12 cellular contexts compared by ENCODE assay signal in genomic region chr4:145731026-145731425, GRCh38. TPM values are rescaled to one million over a fixed set of nuclear protein-coding genes. Genes with fewer than 3 reads are reported as not detected.
DNase-seq lines count a peak whose midpoint lies in the region; ATAC-seq, FAIRE-seq and TF ChIP-seq lines count a peak whose summit lies in the region.
"Had no signal": no experiment of that assay in that cellular context is flagged by ENCODE, and none has a peak within 500 bp of the region (broad histone marks: within the 10 kb centered on the region; RNA-seq: fewer than 3 reads in every experiment).

No MANE protein-coding gene starts in this region.

- no peak overlapping the region for H3K14ac ChIP-seq in mesenchymal stem cell (ENCODE audit: low read length in 2 of 2)

- H3K4me3 Mint-ChIP-seq in CD4-positive, alpha-beta T cell = peak overlapping the region; percentile 74
- H3K4me3 Mint-ChIP-seq in astrocyte (ENCODE audit: unreplicated experiment) = no peak overlapping the region
- H3K4me3 Mint-ChIP-seq in stimulated activated naive B cell treated with anti-CD40 and anti-IgM and Interleukin-4, amounts not matched to agents 10 μg/mL and 1 μg/mL and 100 μg/mL, for 72 hours = no peak overlapping the region

- no peak overlapping the region for H3K27ac Mint-ChIP-seq in CD4-positive, alpha-beta T cell
- H3K27ac Mint-ChIP-seq in astrocyte (ENCODE audit: unreplicated experiment) = peak overlapping the region; percentile 63
- no peak overlapping the region for H3K27ac Mint-ChIP-seq in stimulated activated naive B cell treated with anti-CD40 and anti-IgM and Interleukin-4, amounts not matched to agents 10 μg/mL and 1 μg/mL and 100 μg/mL, for 72 hours

- 59% methylated on average over 1 of the region's 1 CpG for WGBS in mesenchymal stem cell

- CTCF ChIA-PET in CD4-positive, alpha-beta T cell (lab: Charles Lee) = no interaction called here

- TF ChIP-seq CTCF in CD4-positive, alpha-beta T cell (IDR thresholded peaks at IDR 0.05) = no peak
- TF ChIP-seq CTCF in astrocyte (IDR thresholded peaks at IDR 0.05; ENCODE audit: insufficient read depth, low read depth, low read length) = no peak

- no peaks in the 10 kb centered on the region for H3K27me3 Mint-ChIP-seq in CD4-positive, alpha-beta T cell
- no peaks in the 10 kb centered on the region for H3K27me3 Mint-ChIP-seq in astrocyte (ENCODE audit: low read depth, unreplicated experiment)
- H3K27me3 Mint-ChIP-seq in stimulated activated naive B cell treated with anti-CD40 and anti-IgM and Interleukin-4, amounts not matched to agents 10 μg/mL and 1 μg/mL and 100 μg/mL, for 72 hours = peaks cover 11 to 19% of the 10 kb centered on the region in 2 donors

- no peak overlapping the region for H3K4me3 ChIP-seq in astrocyte (ENCODE audit: insufficient read depth, low read depth, low read length)
- H3K4me3 ChIP-seq in mesenchymal stem cell (ENCODE audit: insufficient read depth in 1 of 2, low read depth in 1 of 2, low read length in 2 of 2) = no peak overlapping the region

- intact Hi-C loops in CD4-positive, alpha-beta T cell (cut with DNase I, micrococcal nuclease) = loop anchor here in 1 of 2 experiments (5.0 kb wide), 4 partner anchors 206 to 634 kb away; partner anchors contain the start of genes ABCE1, ANAPC10, OTUD4 and ZNF827
- intact Hi-C loops in cardiac septum (cut with DNase I) = loop anchor here (5.0 kb wide), 1 partner anchor 156 kb away; no protein-coding TSS in a partner anchor

- no peak for DNase-seq in CD4-positive, alpha-beta T cell
- DNase-seq in NCI-H1092 treated with DMSO at 0.1 percent for 48 hours (lab: John Stamatoyannopoulos, UW) (peak; percentile 89), astrocyte (ENCODE audit: low read depth) (peak; percentile 57), mesenchymal stem cell (peak; percentile 60), cardiac septum (ENCODE audit: low spot score) (no peak)
- no peak for DNase-seq in stimulated activated naive B cell treated with anti-CD40 and anti-IgM and Interleukin-4, amounts not matched to agents 10 μg/mL and 1 μg/mL and 100 μg/mL, for 72 hours
- DNase-seq: activated CD4-positive, alpha-beta T cell treated with anti-CD3 and anti-CD28 coated beads, Interleukin-2, amount 50 U/mL, for 48 hours; stimulated activated CD4-positive, alpha-beta T cell treated with anti-CD3 and anti-CD28 coated beads, Interleukin-4, amount 100 ng/mL, for 24 hours had no signal

- no peaks in the 10 kb centered on the region for H3K9me3 ChIP-seq in CD4-positive, alpha-beta T cell (ENCODE audit: control insufficient read depth, low read length)
- H3K9me3 ChIP-seq in astrocyte (ENCODE audit: insufficient read depth, low read depth, low read length) (no peaks in the 10 kb centered on the region), mesenchymal stem cell (ENCODE audit: control insufficient read depth, low read length) (no peaks in the 10 kb centered on the region)

- H3K36me3 ChIP-seq in astrocyte (ENCODE audit: insufficient read depth, low read length) (no peaks in the 10 kb centered on the region), mesenchymal stem cell (ENCODE audit: control insufficient read depth in 1 of 2, insufficient read depth in 2 of 2, low read depth in 1 of 2, low read length in 2 of 2) (no peaks in the 10 kb centered on the region)

- no peak overlapping the region for H3K4me2 ChIP-seq in astrocyte (ENCODE audit: low read length)
- peak overlapping the region; percentile 61 for H3K4me2 ChIP-seq in mesenchymal stem cell (ENCODE audit: low read length, poor library complexity, severe bottlenecking)

- no peak overlapping the region for H4K91ac ChIP-seq in mesenchymal stem cell (ENCODE audit: low read length)

- no peaks in the 10 kb centered on the region for H3K9me3 Mint-ChIP-seq in CD4-positive, alpha-beta T cell
- H3K9me3 Mint-ChIP-seq in astrocyte (ENCODE audit: unreplicated experiment) = no peaks in the 10 kb centered on the region
- H3K9me3 Mint-ChIP-seq in stimulated activated naive B cell treated with anti-CD40 and anti-IgM and Interleukin-4, amounts not matched to agents 10 μg/mL and 1 μg/mL and 100 μg/mL, for 72 hours = no peaks in the 10 kb centered on the region

- no peaks in the 10 kb centered on the region for H3K79me1 ChIP-seq in mesenchymal stem cell (replicated peaks; ENCODE audit: low read length, poor library complexity, severe bottlenecking)

- H2AFZ ChIP-seq in astrocyte (ENCODE audit: low read depth, low read length) (no peak overlapping the region), mesenchymal stem cell (ENCODE audit: low read depth, low read length) (no peak overlapping the region)

- H3K79me2 ChIP-seq in astrocyte (ENCODE audit: insufficient read depth, low read length) = no peaks in the 10 kb centered on the region

- H2BK12ac ChIP-seq in mesenchymal stem cell (ENCODE audit: low read length in 2 of 2) = no peak overlapping the region

- POLR2A ChIA-PET in CD4-positive, alpha-beta T cell (lab: Charles Lee) = no interaction called here

- peak overlapping the region in 1 of 2 experiments; percentile 62 for H3K18ac ChIP-seq in mesenchymal stem cell (ENCODE audit: low read depth in 1 of 2, low read length in 2 of 2)

- no peak overlapping the region for H3K23ac ChIP-seq in mesenchymal stem cell (ENCODE audit: low read length in 2 of 2)

- H2BK120ac ChIP-seq in mesenchymal stem cell (ENCODE audit: low read depth, low read length) = no peak overlapping the region

- no peaks in the 10 kb centered on the region for H4K20me1 ChIP-seq in astrocyte (ENCODE audit: insufficient read depth, low read length)

- no peak for FAIRE-seq in astrocyte (lab: Jason Lieb, UNC)
- FAIRE-seq: bronchial epithelial cell had no signal

- H3K4me1 ChIP-seq in astrocyte (ENCODE audit: insufficient read depth, low read length) = peaks cover 24% of the 10 kb centered on the region
- H3K4me1 ChIP-seq in mesenchymal stem cell (ENCODE audit: control insufficient read depth, insufficient read depth, low read depth, low read length) = peaks cover 20% of the 10 kb centered on the region

- H3K4ac ChIP-seq in mesenchymal stem cell (ENCODE audit: low read depth in 1 of 2, low read length in 2 of 2) = no peak overlapping the region

- no peaks in the 10 kb centered on the region for H3K36me3 Mint-ChIP-seq in CD4-positive, alpha-beta T cell (ENCODE audit: low read depth)
- H3K36me3 Mint-ChIP-seq in astrocyte (ENCODE audit: low read depth, unreplicated experiment) = no peaks in the 10 kb centered on the region
- H3K36me3 Mint-ChIP-seq in stimulated activated naive B cell treated with anti-CD40 and anti-IgM and Interleukin-4, amounts not matched to agents 10 μg/mL and 1 μg/mL and 100 μg/mL, for 72 hours = no peaks in the 10 kb centered on the region

- no peaks in the 10 kb centered on the region for H3K27me3 ChIP-seq in CD4-positive, alpha-beta T cell (ENCODE audit: control insufficient read depth, insufficient read depth, low read length)
- H3K27me3 ChIP-seq in astrocyte (ENCODE audit: insufficient read depth, low read length) (no peaks in the 10 kb centered on the region), mesenchymal stem cell (ENCODE audit: control insufficient read depth in 1 of 2, insufficient read depth in 1 of 2, low read length in 2 of 2) (no peaks in the 10 kb centered on the region)

- H2AK5ac ChIP-seq in mesenchymal stem cell (ENCODE audit: low read length, severe bottlenecking) = no peak overlapping the region

- no peak overlapping the region for H3K9ac ChIP-seq in astrocyte (ENCODE audit: low read length)
- no peak overlapping the region for H3K9ac ChIP-seq in mesenchymal stem cell (ENCODE audit: low read length)

- H4K8ac ChIP-seq in mesenchymal stem cell (ENCODE audit: low read length) = no peak overlapping the region

- H3K4me1 Mint-ChIP-seq in CD4-positive, alpha-beta T cell (ENCODE audit: low read depth) = peaks cover 21% of the 10 kb centered on the region
- H3K4me1 Mint-ChIP-seq in astrocyte (ENCODE audit: low read depth, unreplicated experiment) = peaks cover 38% of the 10 kb centered on the region
- H3K4me1 Mint-ChIP-seq in stimulated activated naive B cell treated with anti-CD40 and anti-IgM and Interleukin-4, amounts not matched to agents 10 μg/mL and 1 μg/mL and 100 μg/mL, for 72 hours = peaks cover 0 to 11% of the 10 kb centered on the region in 2 donors

- peak overlapping the region; percentile 23 for H2BK15ac ChIP-seq in mesenchymal stem cell (ENCODE audit: low read depth, poor library complexity, severe bottlenecking)

- H3K27ac ChIP-seq in CD4-positive, alpha-beta T cell (ENCODE audit: low read depth, low read length) = no peak overlapping the region
- H3K27ac ChIP-seq in astrocyte (ENCODE audit: low read depth, low read length) = no peak overlapping the region
- peak overlapping the region; percentile 91 for H3K27ac ChIP-seq in mesenchymal stem cell (ENCODE audit: low read length, poor library complexity, severe bottlenecking)

- ATAC-seq in CD4-positive, alpha-beta T cell (ENCODE audit: poor library complexity) = no peak
- ATAC-seq in HG03378 (IDR thresholded peaks at IDR 0.05; ENCODE audit: unreplicated experiment) (no peak), HG03460 (IDR thresholded peaks at IDR 0.05; ENCODE audit: unreplicated experiment) (no peak)
- ATAC-seq in stimulated activated naive B cell treated with anti-CD40 and anti-IgM and Interleukin-4, amounts not matched to agents 10 μg/mL and 1 μg/mL and 100 μg/mL, for 72 hours (replicated peaks) = no peak

- no peak overlapping the region for H2BK5ac ChIP-seq in mesenchymal stem cell (ENCODE audit: low read depth, low read length, poor library complexity, severe bottlenecking)

RNA-seq across cellular contexts. Expression of gene C4orf51, which starts 51.1 kb away (rescaled TPM):
- total RNA-seq in CD4-positive, alpha-beta T cell = not detected
- total RNA-seq in astrocyte (not detected in 2 replicates), cardiac septum (not detected)
- not detected for polyA plus RNA-seq in mesenchymal stem cell (2013, experiment 1 of 2)
- polyA plus RNA-seq in mesenchymal stem cell (2013, experiment 2 of 2) = not detected
- total RNA-seq: bronchial epithelial cell, OCI-LY7 had no signal

Comparison
In these comparisons a context has a peak if more than half of its experiments do, and no peak if none do; other contexts are left out.
1. DNase-seq: peak in NCI-H1092 treated with DMSO at 0.1 percent for 48 hours (single experiment), astrocyte (single experiment) and mesenchymal stem cell (single experiment); none in CD4-positive, alpha-beta T cell (0 of 10), stimulated activated naive B cell treated with anti-CD40 and anti-IgM and Interleukin-4, amounts not matched to agents 10 μg/mL and 1 μg/mL and 100 μg/mL, for 72 hours (single experiment) and cardiac septum (single experiment).